20 cellular contexts compared by ENCODE assay signal in genomic region chr10:48257407-48257961, GRCh38. TPM values are rescaled to one million over a fixed set of nuclear protein-coding genes. Genes with fewer than 3 reads are reported as not detected.
A peak's percentile ranks its signal among the peaks of the same experiment; 100 is the strongest.
DNase-seq lines count a peak whose midpoint lies in the region; ATAC-seq and TF ChIP-seq lines count a peak whose summit lies in the region.
"Had no signal": no experiment of that assay in that cellular context is flagged by ENCODE, and none has a peak within 500 bp of the region (broad histone marks: within the 10 kb centered on the region; RNA-seq: fewer than 3 reads in every experiment).

No MANE protein-coding gene starts in this region.

- H3K4me1 Mint-ChIP-seq in activated CD8-positive, alpha-beta T cell treated with anti-CD3 and anti-CD28 coated beads, Interleukin-2, amount 10 ng/mL, durations not matched to agents 7 days and 5 days (ENCODE audit: low read depth) = no peaks in the 10 kb centered on the region
- no peaks in the 10 kb centered on the region for H3K4me1 Mint-ChIP-seq in activated CD8-positive, alpha-beta T cell treated with anti-CD3 and anti-CD28 coated beads for 36 hours (ENCODE audit: low read depth)
- H3K4me1 Mint-ChIP-seq in GM23338 (peaks cover 10% of the 10 kb centered on the region; the same call in 2 of the 3 replicates), mesothelial cell of epicardium (peaks cover 11% of the 10 kb centered on the region), T-helper 17 cell (no peaks in the 10 kb centered on the region)
- H3K4me1 Mint-ChIP-seq: IgD-negative memory B cell had no signal

- CTCF ChIA-PET in activated CD8-positive, alpha-beta T cell treated with anti-CD3 and anti-CD28 coated beads, Interleukin-2, amount 10 ng/mL, durations not matched to agents 7 days and 5 days (lab: Charles Lee) = no interaction called here
- CTCF ChIA-PET in activated CD8-positive, alpha-beta T cell treated with anti-CD3 and anti-CD28 coated beads for 36 hours (lab: Charles Lee) = interaction anchor here (1.1 kb wide), 1 partner anchor 44 kb away, joined by 3 read pairs; no protein-coding TSS in a partner anchor

- no peaks in the 10 kb centered on the region for H3K36me3 ChIP-seq in GM23338 (ENCODE audit: insufficient read depth)
- no peaks in the 10 kb centered on the region for H3K36me3 ChIP-seq in hepatocyte (replicated peaks; ENCODE audit: insufficient read depth, low read depth)
- H3K36me3 ChIP-seq: BLaER1 treated with 17β-estradiol and CSF1 and Interleukin-3, amounts not matched to agents 10 nM and 100 nM had no signal

- no peaks in the 10 kb centered on the region for H3K79me2 ChIP-seq in GM23338 (replicated peaks; ENCODE audit: insufficient read depth)
- H3K79me2 ChIP-seq in hepatocyte = no peaks in the 10 kb centered on the region

- POLR2A ChIA-PET in activated CD8-positive, alpha-beta T cell treated with anti-CD3 and anti-CD28 coated beads, Interleukin-2, amount 10 ng/mL, durations not matched to agents 7 days and 5 days (lab: Charles Lee) = no interaction called here
- POLR2A ChIA-PET in activated CD8-positive, alpha-beta T cell treated with anti-CD3 and anti-CD28 coated beads for 36 hours (lab: Charles Lee) = no interaction called here

- H3K4me1 ChIP-seq in GM23338 (ENCODE audit: insufficient read depth) = no peaks in the 10 kb centered on the region
- H3K4me1 ChIP-seq in hepatocyte (ENCODE audit: insufficient read depth) = peaks cover 3% of the 10 kb centered on the region

- peaks cover 26% of the 10 kb centered on the region for H3K27me3 Mint-ChIP-seq in activated CD8-positive, alpha-beta T cell treated with anti-CD3 and anti-CD28 coated beads, Interleukin-2, amount 10 ng/mL, durations not matched to agents 7 days and 5 days (ENCODE audit: low read depth)
- H3K27me3 Mint-ChIP-seq in activated CD8-positive, alpha-beta T cell treated with anti-CD3 and anti-CD28 coated beads for 36 hours = peaks cover 7% of the 10 kb centered on the region
- H3K27me3 Mint-ChIP-seq in GM23338 (ENCODE audit: insufficient read depth, low read depth, poor library complexity) = peaks cover 1% of the 10 kb centered on the region
- H3K27me3 Mint-ChIP-seq in mesothelial cell of epicardium (ENCODE audit: low read depth) = peaks cover 2% of the 10 kb centered on the region
- peaks cover 38% of the 10 kb centered on the region for H3K27me3 Mint-ChIP-seq in T-helper 17 cell

- H3F3A ChIP-seq in GM23338 (replicated peaks; ENCODE audit: low read depth) = no peaks in the 10 kb centered on the region

- H3K27ac Mint-ChIP-seq in activated CD8-positive, alpha-beta T cell treated with anti-CD3 and anti-CD28 coated beads, Interleukin-2, amount 10 ng/mL, durations not matched to agents 7 days and 5 days = no peak overlapping the region
- no peak overlapping the region for H3K27ac Mint-ChIP-seq in activated CD8-positive, alpha-beta T cell treated with anti-CD3 and anti-CD28 coated beads for 36 hours
- H3K27ac Mint-ChIP-seq in GM23338 (no peak overlapping the region), mesothelial cell of epicardium (no peak overlapping the region), T-helper 17 cell (no peak overlapping the region)
- H3K27ac Mint-ChIP-seq: CD4-positive, alpha-beta T cell; H9; IgD-negative memory B cell had no signal

- H3K4me2 ChIP-seq in GM23338 (no peak overlapping the region), hepatocyte (no peak overlapping the region)
- H3K4me2 ChIP-seq: KMS-11 had no signal

- no peak overlapping the region for H3K27ac ChIP-seq in GM23338 (ENCODE audit: low read depth)
- peak overlapping the region; percentile 12 for H3K27ac ChIP-seq in hepatocyte
- H3K27ac ChIP-seq: 22Rv1; BLaER1 treated with 17β-estradiol and CSF1 and Interleukin-3, amounts not matched to agents 10 nM and 100 nM; GM23248; KMS-11 had no signal

- H3K9me2 ChIP-seq in GM23338 (ENCODE audit: insufficient read depth) (no peaks in the 10 kb centered on the region), hepatocyte (replicated peaks; ENCODE audit: insufficient read depth) (no peaks in the 10 kb centered on the region)

- intact Hi-C loops in activated CD8-positive, alpha-beta T cell treated with anti-CD3 and anti-CD28 coated beads for 36 hours (cut with micrococcal nuclease) = no loop called here

- 80% methylated on average over 3 of the region's 3 CpGs for WGBS in hepatocyte (ENCODE audit: low lambda C conversion rate, missing lambda C conversion rate)

- no peaks in the 10 kb centered on the region for H3K36me3 Mint-ChIP-seq in activated CD8-positive, alpha-beta T cell treated with anti-CD3 and anti-CD28 coated beads, Interleukin-2, amount 10 ng/mL, durations not matched to agents 7 days and 5 days (ENCODE audit: low read depth)
- H3K36me3 Mint-ChIP-seq in activated CD8-positive, alpha-beta T cell treated with anti-CD3 and anti-CD28 coated beads for 36 hours (ENCODE audit: low read depth) = no peaks in the 10 kb centered on the region
- no peaks in the 10 kb centered on the region for H3K36me3 Mint-ChIP-seq in GM23338 (ENCODE audit: low read depth)
- no peaks in the 10 kb centered on the region for H3K36me3 Mint-ChIP-seq in mesothelial cell of epicardium
- peaks cover 5% of the 10 kb centered on the region for H3K36me3 Mint-ChIP-seq in T-helper 17 cell (ENCODE audit: low read depth)
- H3K36me3 Mint-ChIP-seq: IgD-negative memory B cell had no signal

- H3K9me3 Mint-ChIP-seq in activated CD8-positive, alpha-beta T cell treated with anti-CD3 and anti-CD28 coated beads, Interleukin-2, amount 10 ng/mL, durations not matched to agents 7 days and 5 days (ENCODE audit: insufficient read depth) = no peaks in the 10 kb centered on the region
- no peaks in the 10 kb centered on the region for H3K9me3 Mint-ChIP-seq in activated CD8-positive, alpha-beta T cell treated with anti-CD3 and anti-CD28 coated beads for 36 hours
- H3K9me3 Mint-ChIP-seq in GM23338 (no peaks in the 10 kb centered on the region), mesothelial cell of epicardium (peaks cover 19% of the 10 kb centered on the region)
- H3K9me3 Mint-ChIP-seq: CD4-positive, alpha-beta T cell; H9 had no signal

- H4K20me1 ChIP-seq in GM23338 (replicated peaks; ENCODE audit: insufficient read depth) (no peaks in the 10 kb centered on the region), hepatocyte (ENCODE audit: insufficient read depth, poor library complexity, severe bottlenecking) (no peaks in the 10 kb centered on the region)
- H4K20me1 ChIP-seq: BLaER1 treated with 17β-estradiol and CSF1 and Interleukin-3, amounts not matched to agents 10 nM and 100 nM had no signal

- no peaks in the 10 kb centered on the region for H3K9me3 ChIP-seq in hepatocyte (ENCODE audit: low read depth)
- H3K9me3 ChIP-seq in T-helper 17 cell (ENCODE audit: control insufficient read depth, low read length, poor library complexity, severe bottlenecking) = peaks cover 2% of the 10 kb centered on the region
- H3K9me3 ChIP-seq: BLaER1 treated with 17β-estradiol and CSF1 and Interleukin-3, amounts not matched to agents 10 nM and 100 nM had no signal

- H3K4me3 ChIP-seq in AG10803 (ENCODE audit: low read length) = no peak overlapping the region
- no peak overlapping the region for H3K4me3 ChIP-seq in GM23338
- H3K4me3 ChIP-seq in hepatocyte = no peak overlapping the region
- H3K4me3 ChIP-seq: BLaER1 treated with 17β-estradiol and CSF1 and Interleukin-3, amounts not matched to agents 10 nM and 100 nM; GM23248 had no signal

- no peak overlapping the region for H3K4me3 Mint-ChIP-seq in activated CD8-positive, alpha-beta T cell treated with anti-CD3 and anti-CD28 coated beads, Interleukin-2, amount 10 ng/mL, durations not matched to agents 7 days and 5 days
- no peak overlapping the region for H3K4me3 Mint-ChIP-seq in activated CD8-positive, alpha-beta T cell treated with anti-CD3 and anti-CD28 coated beads for 36 hours
- no peak overlapping the region for H3K4me3 Mint-ChIP-seq in GM23338
- no peak overlapping the region for H3K4me3 Mint-ChIP-seq in mesothelial cell of epicardium
- no peak overlapping the region for H3K4me3 Mint-ChIP-seq in T-helper 17 cell
- H3K4me3 Mint-ChIP-seq: CD4-positive, alpha-beta T cell; H9; IgD-negative memory B cell had no signal

- no peaks in the 10 kb centered on the region for H3K27me3 ChIP-seq in GM23338 (ENCODE audit: insufficient read depth)
- no peaks in the 10 kb centered on the region for H3K27me3 ChIP-seq in hepatocyte
- H3K27me3 ChIP-seq: BLaER1 treated with 17β-estradiol and CSF1 and Interleukin-3, amounts not matched to agents 10 nM and 100 nM had no signal

- DNase-seq in activated CD8-positive, alpha-beta T cell treated with anti-CD3 and anti-CD28 coated beads, Interleukin-2, amount 10 ng/mL, durations not matched to agents 7 days and 5 days = peak; percentile 2
- DNase-seq in activated CD8-positive, alpha-beta T cell treated with anti-CD3 and anti-CD28 coated beads for 36 hours = no peak
- DNase-seq in AG10803 (ENCODE audit: low read depth) = peak; percentile 14
- DNase-seq in GM23338 (ENCODE audit: low spot score) = no peak
- DNase-seq in hepatocyte (ENCODE audit: low spot score) = no peak
- no peak for DNase-seq in AG08395 (ENCODE audit: low spot score)
- DNase-seq in mesothelial cell of epicardium (ENCODE audit: low spot score in 2 of 2, unreplicated experiment in 2 of 2) = no peak
- no peak for DNase-seq in T-helper 17 cell
- DNase-seq: Calu3; CD4-positive, alpha-beta T cell; DMS 273 treated with DMSO at 0.1 percent for 48 hours; GM23248; H9 had no signal

- no peak for ATAC-seq in activated CD8-positive, alpha-beta T cell treated with anti-CD3 and anti-CD28 coated beads, Interleukin-2, amount 10 ng/mL, durations not matched to agents 7 days and 5 days
- ATAC-seq in activated CD8-positive, alpha-beta T cell treated with anti-CD3 and anti-CD28 coated beads for 36 hours = no peak
- peak; percentile 58 for ATAC-seq in GM23338
- ATAC-seq in T-helper 17 cell = no peak

- H2AFZ ChIP-seq in GM23338 = no peak overlapping the region
- H2AFZ ChIP-seq in hepatocyte = no peak overlapping the region
- H2AFZ ChIP-seq: GM23248 had no signal

- no peak for TF ChIP-seq CTCF in activated CD8-positive, alpha-beta T cell treated with anti-CD3 and anti-CD28 coated beads for 36 hours (IDR thresholded peaks at IDR 0.05)
- TF ChIP-seq CTCF in AG10803 (conservative IDR thresholded peaks at IDR 0.05; ENCODE audit: low read length) (no peak), GM23338 (conservative IDR thresholded peaks at IDR 0.05; ENCODE audit: low read depth in 2 of 2) (no peak), hepatocyte (IDR thresholded peaks at IDR 0.05; ENCODE audit: poor library complexity) (no peak), mesothelial cell of epicardium (IDR thresholded peaks at IDR 0.05; ENCODE audit: unreplicated experiment) (no peak)

RNA-seq across cellular contexts. Expression of gene FRMPD2, which starts 17.0 kb away (rescaled TPM):
- total RNA-seq in activated CD8-positive, alpha-beta T cell treated with anti-CD3 and anti-CD28 coated beads, Interleukin-2, amount 10 ng/mL, durations not matched to agents 7 days and 5 days = not detected
- total RNA-seq in activated CD8-positive, alpha-beta T cell treated with anti-CD3 and anti-CD28 coated beads for 36 hours = not detected
- not detected in 2 replicates for total RNA-seq in GM23338 (2014; rRNA removed; shearing (Covaris generic))
- polyA plus RNA-seq in GM23338 (2016; fragmentation: Nextera tagmentation; extraction: Ambion mirVana) (not detected in 2 replicates), hepatocyte (0.30 and 0.55 TPM in 2 replicates)
- total RNA-seq in hepatocyte (0.10 and 0.52 TPM in 2 replicates), mesothelial cell of epicardium (0.18 to 0.43 TPM (median 0.22 TPM) in 3 replicates), T-helper 17 cell (under 1 TPM in 1 of 2 donors, not detected in 1; 0.17 TPM)
- total RNA-seq: A673; CD4-positive, alpha-beta T cell; Daoy; GM23248; HT1080 had no signal
- polyA plus RNA-seq: GM23248, IgD-negative memory B cell had no signal

RNA-seq across cellular contexts. Expression of gene MAPK8, which starts 49.0 kb away (rescaled TPM):
- total RNA-seq in activated CD8-positive, alpha-beta T cell treated with anti-CD3 and anti-CD28 coated beads, Interleukin-2, amount 10 ng/mL, durations not matched to agents 7 days and 5 days = 10 to 100 TPM; 29.4 to 30.7 TPM
- total RNA-seq in activated CD8-positive, alpha-beta T cell treated with anti-CD3 and anti-CD28 coated beads for 36 hours = 10 to 100 TPM; 40.5 to 41.1 TPM
- 63.5 and 73.6 TPM in 2 replicates for total RNA-seq in GM23338 (2014; rRNA removed; shearing (Covaris generic))
- polyA plus RNA-seq in GM23338 (2016; fragmentation: Nextera tagmentation; extraction: Ambion mirVana) (40.0 and 52.4 TPM in 2 replicates), hepatocyte (18.2 and 20.9 TPM in 2 replicates)
- total RNA-seq in hepatocyte (73.2 and 81.3 TPM in 2 replicates), mesothelial cell of epicardium (62.4 to 66.4 TPM (median 65.0 TPM) in 3 replicates), T-helper 17 cell (10 to 100 TPM; 34.0 to 35.8 TPM)

Comparison
In these comparisons a context has a peak if more than half of its experiments do, and no peak if none do; other contexts are left out.
1. DNase-seq: peak in activated CD8-positive, alpha-beta T cell treated with anti-CD3 and anti-CD28 coated beads, Interleukin-2, amount 10 ng/mL, durations not matched to agents 7 days and 5 days (single experiment) and AG10803 (single experiment); none in activated CD8-positive, alpha-beta T cell treated with anti-CD3 and anti-CD28 coated beads for 36 hours (single experiment), GM23338 (single experiment), hepatocyte (single experiment), AG08395 (single experiment), mesothelial cell of epicardium (0 of 2) and T-helper 17 cell (0 of 3).